In genomic region chr16:28873543-28874201, GRCh38 we compare ENCODE assay signal across 9 cellular contexts. TPM values are rescaled to one million over a fixed set of nuclear protein-coding genes. Genes with fewer than 3 reads are reported as not detected.
DNase-seq lines count a peak whose midpoint lies in the region; ATAC-seq, FAIRE-seq and TF ChIP-seq lines count a peak whose summit lies in the region.
"Had no signal": no experiment of that assay in that cellular context is flagged by ENCODE, and none has a peak within 500 bp of the region (broad histone marks: within the 10 kb centered on the region; RNA-seq: fewer than 3 reads in every experiment).

No MANE protein-coding gene starts in this region.

- CTCF ChIA-PET in A549 (lab: Yijun Ruan, JAX): interaction anchor here (0.7 to 17.8 kb wide), 17 partner anchors 8 to 89 kb away, joined by 3 to 190 read pairs (median 4); partner anchors contain the start of gene NFATC2IP
- CTCF ChIA-PET in activated CD4-positive, alpha-beta T cell treated with anti-CD3 and anti-CD28 coated beads for 36 hours (lab: Charles Lee): interaction anchor here (0.6 to 2.1 kb wide), 10 partner anchors 9 to 72 kb away, joined by 3 to 7 read pairs (median 4); no protein-coding TSS in a partner anchor

- TF ChIP-seq EP300 in A549 (IDR thresholded peaks at IDR 0.05): no peak

- DNase-seq in A549 (ENCODE audit: low read depth in 1 of 2, low spot score in 1 of 2) (peak in 1 of 2 experiments; percentile 73), H7 (peak; percentile 96), ecto neural progenitor cell (ENCODE audit: low spot score) (peak; percentile 59), pancreas (peak in 1 of 6 donors; percentile 70), LoVo (ENCODE audit: low spot score) (no peak), NCI-H226 (no peak)
- DNase-seq in activated CD4-positive, alpha-beta T cell treated with anti-CD3 and anti-CD28 coated beads for 36 hours: peak; percentile 75

- TF ChIP-seq RAD21 in A549 (conservative IDR thresholded peaks at IDR 0.05 in 1 of 2, IDR thresholded peaks at IDR 0.05 in 1 of 2): peak; percentile 14 to 25; a peak in 2 of 5 replicates

- no peak overlapping the region for H3K4me3 ChIP-seq in A549
- H3K4me3 ChIP-seq in H7 (ENCODE audit: insufficient read depth, low read depth, low read length): no peak overlapping the region
- H3K4me3 ChIP-seq in pancreas: no peak overlapping the region

- FAIRE-seq in A549 (lab: Jason Lieb, UNC) (no peak), pancreas (lab: Jason Lieb, UNC) (no peak)
- FAIRE-seq: endometrium had no signal

- POLR2A ChIA-PET in A549 (lab: Yijun Ruan, JAX): interaction anchor here (2.6 kb wide), 1 partner anchor 10 kb away, joined by 9 read pairs; the partner anchor contains the start of gene SH2B1
- POLR2A ChIA-PET in activated CD4-positive, alpha-beta T cell treated with anti-CD3 and anti-CD28 coated beads for 36 hours (lab: Charles Lee): interaction anchor here (1.1 kb wide), 1 partner anchor 8 kb away, joined by 4 read pairs; no protein-coding TSS in a partner anchor

- no peak overlapping the region for H3K27ac Mint-ChIP-seq in activated CD4-positive, alpha-beta T cell treated with anti-CD3 and anti-CD28 coated beads for 36 hours

- H3K27me3 ChIP-seq in H7 (ENCODE audit: control insufficient read depth, insufficient read depth, low read length): peaks cover under 1% of the 10 kb centered on the region; the same call in 1 of the 2 replicates
- H3K27me3 ChIP-seq in pancreas: no peaks in the 10 kb centered on the region

- peaks cover under 1% of the 10 kb centered on the region for H3K4me1 Mint-ChIP-seq in activated CD4-positive, alpha-beta T cell treated with anti-CD3 and anti-CD28 coated beads for 36 hours

- H3K36me3 ChIP-seq in H7 (replicated peaks; ENCODE audit: control insufficient read depth, insufficient read depth, low read length) (peaks cover 23% of the 10 kb centered on the region), pancreas (peaks cover 0 to 19% (median 11%) of the 10 kb centered on the region in 3 donors)

- no peak overlapping the region for H3K4me2 ChIP-seq in A549

- H3K9me3 Mint-ChIP-seq in activated CD4-positive, alpha-beta T cell treated with anti-CD3 and anti-CD28 coated beads for 36 hours (ENCODE audit: low read depth): no peaks in the 10 kb centered on the region

- no peaks in the 10 kb centered on the region for H3K27me3 Mint-ChIP-seq in activated CD4-positive, alpha-beta T cell treated with anti-CD3 and anti-CD28 coated beads for 36 hours

- no peak for TF ChIP-seq POLR2A in A549 (IDR thresholded peaks at IDR 0.05; ENCODE audit: low read length)

- no peak overlapping the region for H3K27ac ChIP-seq in A549
- H3K27ac ChIP-seq in pancreas: no peak overlapping the region

- peak in 1 of 2 experiments; percentile 70; a peak in 3 of 6 replicates for ATAC-seq in A549
- peak; percentile 88 for ATAC-seq in activated CD4-positive, alpha-beta T cell treated with anti-CD3 and anti-CD28 coated beads for 36 hours
- ATAC-seq in pancreas: peak; percentile 55 to 79 (median 60)
- no peak for ATAC-seq in GM18867 (IDR thresholded peaks at IDR 0.05; ENCODE audit: unreplicated experiment)

- H3K36me3 Mint-ChIP-seq in activated CD4-positive, alpha-beta T cell treated with anti-CD3 and anti-CD28 coated beads for 36 hours (ENCODE audit: low read depth): peaks cover 23% of the 10 kb centered on the region

- 87% methylated on average over 17 of the region's 18 CpGs for WGBS in A549 (ENCODE audit: missing lambda C conversion rate)
- 82 to 84% methylated on average over 18 of the region's 18 CpGs for WGBS in pancreas, 2 donors

- TF ChIP-seq CTCF in A549 (IDR thresholded peaks at IDR 0.05): peak; percentile 50
- TF ChIP-seq CTCF in pancreas (IDR thresholded peaks at IDR 0.05): peak; percentile 41 to 56 (median 48)

- intact Hi-C loops in activated CD4-positive, alpha-beta T cell treated with anti-CD3 and anti-CD28 coated beads for 36 hours (cut with DNase I, micrococcal nuclease): loop anchor here in 1 of 2 experiments (1.0 kb wide), 1 partner anchor 72 kb away; no protein-coding TSS in a partner anchor
- intact Hi-C loops in pancreas (cut with DNase I): no loop called here

- H3K4me1 ChIP-seq in A549 (peaks cover 13% of the 10 kb centered on the region; the same call in 2 of the 3 replicates), pancreas (no peaks in the 10 kb centered on the region)

- H3K4me3 Mint-ChIP-seq in activated CD4-positive, alpha-beta T cell treated with anti-CD3 and anti-CD28 coated beads for 36 hours: no peak overlapping the region

- H3K9me3 ChIP-seq in A549: no peaks in the 10 kb centered on the region
- H3K9me3 ChIP-seq in pancreas: no peaks in the 10 kb centered on the region

TF ChIP-seq in A549, 52 proteins besides CTCF, POLR2A, EP300 and RAD21:
- no peak for TF ChIP-seq GATA3 (IDR thresholded peaks at IDR 0.05; ENCODE audit: borderline replicate concordance)
- TF ChIP-seq SMC3 (IDR thresholded peaks at IDR 0.05): peak; percentile 27; the same call in 2 of the 3 replicates

RNA-seq across cellular contexts. Expression of gene ATP2A1, which starts 4.6 kb away (rescaled TPM):
- polyA plus RNA-seq in A549 (2011; rRNA removed) (0.96 and 1.1 TPM in 2 replicates), A549 (2017; fragmentation: RNase III; extraction: RNeasy Plus Mini Kit Qiagen cat#74134 plus additional on column Dnase treatment) (1.5 to 5.2 TPM (median 2.3 TPM) in 3 replicates), pancreas (under 1 TPM; 0.49 to 0.84 TPM)
- polyA plus RNA-seq in A549 (2012; cell fraction: cytosol; rRNA removed): 1.6 and 2.0 TPM in 2 replicates
- polyA plus RNA-seq in A549 (2012; cell fraction: nucleus; rRNA removed): 15.2 and 16.9 TPM in 2 replicates
- 1.1 and 1.5 TPM in 2 replicates for polyA minus RNA-seq in A549 (2011; rRNA and poly(A)+ RNA removed)
- total RNA-seq in H7 (2014; rRNA removed; shearing (Covaris generic)): 0.10 and 1.0 TPM in 2 replicates
- 1 to 10 TPM; 2.8 to 3.4 TPM for total RNA-seq in activated CD4-positive, alpha-beta T cell treated with anti-CD3 and anti-CD28 coated beads for 36 hours
- total RNA-seq in pancreas: under 1 TPM in 4 of 6 donors, not detected in 2; 0.20 to 0.42 (median 0.27) TPM

RNA-seq across cellular contexts. Expression of gene SH2B1, which starts 10.0 kb away (rescaled TPM):
- polyA plus RNA-seq in A549 (2011; rRNA removed) (10.7 and 12.3 TPM in 2 replicates), A549 (2017; fragmentation: RNase III; extraction: RNeasy Plus Mini Kit Qiagen cat#74134 plus additional on column Dnase treatment) (25.9 to 31.0 TPM (median 26.7 TPM) in 3 replicates), pancreas (10 to 100 TPM; 66.2 to 81.6 TPM)
- polyA plus RNA-seq in A549 (2012; cell fraction: cytosol; rRNA removed): 30.4 and 37.2 TPM in 2 replicates
- polyA plus RNA-seq in A549 (2012; cell fraction: nucleus; rRNA removed): 122 and 123 TPM in 2 replicates
- polyA minus RNA-seq in A549 (2011; rRNA and poly(A)+ RNA removed): 20.9 and 25.7 TPM in 2 replicates
- 38.9 and 40.0 TPM in 2 replicates for total RNA-seq in H7 (2014; rRNA removed; shearing (Covaris generic))
- 10 to 100 TPM; 34.8 to 49.4 TPM for total RNA-seq in activated CD4-positive, alpha-beta T cell treated with anti-CD3 and anti-CD28 coated beads for 36 hours
- 10 to 100 TPM; 21.6 to 39.5 (median 24.5) TPM for total RNA-seq in pancreas

RNA-seq across cellular contexts. Expression of gene TUFM, which starts 27.5 kb away (rescaled TPM):
- polyA plus RNA-seq in A549 (2011; rRNA removed) (139 and 159 TPM in 2 replicates), A549 (2017; fragmentation: RNase III; extraction: RNeasy Plus Mini Kit Qiagen cat#74134 plus additional on column Dnase treatment) (252 to 267 TPM (median 260 TPM) in 3 replicates), pancreas (100 to 1,000 TPM; 145 to 181 TPM)
- polyA plus RNA-seq in A549 (2012; cell fraction: cytosol; rRNA removed): 354 and 357 TPM in 2 replicates
- polyA plus RNA-seq in A549 (2012; cell fraction: nucleus; rRNA removed): 599 and 723 TPM in 2 replicates
- polyA minus RNA-seq in A549 (2011; rRNA and poly(A)+ RNA removed): 90.5 and 114 TPM in 2 replicates
- total RNA-seq in H7 (2014; rRNA removed; shearing (Covaris generic)): 299 and 301 TPM in 2 replicates
- 100 to 1,000 TPM; 224 to 241 TPM for total RNA-seq in activated CD4-positive, alpha-beta T cell treated with anti-CD3 and anti-CD28 coated beads for 36 hours
- 100 to 1,000 TPM in 1 of 6 donors, 10 to 100 TPM in 5; 71.9 to 100 (median 88.8) TPM for total RNA-seq in pancreas

RNA-seq across cellular contexts. Expression of gene ATXN2L, which starts 50.9 kb away (rescaled TPM):
- polyA plus RNA-seq in A549 (2011; rRNA removed): 28.4 and 42.5 TPM in 2 replicates
- polyA plus RNA-seq in A549 (2012; cell fraction: cytosol; rRNA removed): 62.5 and 71.3 TPM in 2 replicates
- polyA plus RNA-seq in A549 (2012; cell fraction: nucleus; rRNA removed): 233 and 337 TPM in 2 replicates
- polyA plus RNA-seq in A549 (2017; fragmentation: RNase III; extraction: RNeasy Plus Mini Kit Qiagen cat#74134 plus additional on column Dnase treatment): 134 to 137 TPM (median 135 TPM) in 3 replicates
- 42.2 and 49.0 TPM in 2 replicates for polyA minus RNA-seq in A549 (2011; rRNA and poly(A)+ RNA removed)
- 77.9 and 88.4 TPM in 2 replicates for total RNA-seq in H7 (2014; rRNA removed; shearing (Covaris generic))
- total RNA-seq in activated CD4-positive, alpha-beta T cell treated with anti-CD3 and anti-CD28 coated beads for 36 hours: 100 to 1,000 TPM; 298 to 319 TPM
- 10 to 100 TPM; 40.3 to 82.1 (median 54.6) TPM for total RNA-seq in pancreas
- 100 to 1,000 TPM in 1 of 2 donors, 10 to 100 TPM in 1; 65.3 to 116 TPM for polyA plus RNA-seq in pancreas

RNA-seq across cellular contexts. Expression of gene RABEP2, which starts 51.4 kb away (rescaled TPM):
- polyA plus RNA-seq in A549 (2011; rRNA removed) (5.4 and 6.0 TPM in 2 replicates), A549 (2017; fragmentation: RNase III; extraction: RNeasy Plus Mini Kit Qiagen cat#74134 plus additional on column Dnase treatment) (13.7 to 15.6 TPM (median 14.5 TPM) in 3 replicates), pancreas (10 to 100 TPM; 34.0 to 66.1 TPM)
- 17.4 and 18.5 TPM in 2 replicates for polyA plus RNA-seq in A549 (2012; cell fraction: cytosol; rRNA removed)
- 23.7 and 29.7 TPM in 2 replicates for polyA plus RNA-seq in A549 (2012; cell fraction: nucleus; rRNA removed)
- 2.0 and 2.9 TPM in 2 replicates for polyA minus RNA-seq in A549 (2011; rRNA and poly(A)+ RNA removed)
- 13.3 and 17.3 TPM in 2 replicates for total RNA-seq in H7 (2014; rRNA removed; shearing (Covaris generic))
- 10 to 100 TPM in 1 of 2 experiments, 1 to 10 TPM in 1; 8.1 to 12.9 TPM for total RNA-seq in activated CD4-positive, alpha-beta T cell treated with anti-CD3 and anti-CD28 coated beads for 36 hours
- 10 to 100 TPM; 11.5 to 16.9 (median 13.7) TPM for total RNA-seq in pancreas

Comparison
In these comparisons a context has a peak if more than half of its experiments do, and no peak if none do; other contexts are left out.
1. DNase-seq: peak in H7 (single experiment), activated CD4-positive, alpha-beta T cell treated with anti-CD3 and anti-CD28 coated beads for 36 hours (single experiment) and ecto neural progenitor cell (single experiment); none in LoVo (single experiment) and NCI-H226 (single experiment).